ENCODE assay signal across 8 cellular contexts in the genomic region with DNA sequence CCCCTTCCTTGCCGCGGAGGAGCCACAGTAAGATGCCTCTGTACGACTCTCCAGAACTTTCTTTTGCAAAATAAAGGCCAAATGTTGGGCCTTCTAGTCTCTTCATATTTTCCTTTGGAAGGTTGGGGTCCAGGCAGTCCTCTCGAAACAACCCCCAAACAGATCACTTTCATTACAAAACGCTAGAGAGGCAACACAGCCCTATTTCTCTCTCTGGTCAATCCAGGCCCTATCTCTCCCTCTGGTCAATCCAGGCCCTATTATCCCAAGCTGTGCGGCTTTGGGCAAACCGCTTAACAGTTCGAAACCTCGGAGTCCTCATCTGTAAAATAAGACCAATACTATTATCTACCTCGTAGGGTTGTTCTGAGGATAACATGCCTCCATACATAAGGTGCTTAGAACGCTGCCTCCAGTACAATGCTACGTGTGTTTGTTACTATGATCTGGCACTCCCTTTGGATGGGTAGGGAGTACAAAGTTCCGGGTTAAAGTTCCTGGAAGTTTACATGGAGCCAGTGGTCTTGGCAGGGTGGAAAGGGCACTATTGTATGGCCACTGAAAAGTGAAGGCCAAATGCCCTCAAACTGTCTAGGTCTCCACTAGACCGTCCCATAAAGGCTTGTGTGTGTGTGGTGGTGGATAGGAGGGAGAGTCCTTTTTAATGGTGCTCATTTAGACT.
DNase-seq lines count a peak whose midpoint lies in the region; ATAC-seq and TF ChIP-seq lines count a peak whose summit lies in the region.

No MANE protein-coding gene starts in this region.

- H3K36me3 Mint-ChIP-seq in Caco-2 (ENCODE audit: insufficient read depth, unreplicated experiment): peaks cover 4% of the 10 kb centered on the region

- H3K27ac Mint-ChIP-seq in Caco-2 (ENCODE audit: unreplicated experiment): no peak overlapping the region

- no peaks in the 10 kb centered on the region for H3K9me3 Mint-ChIP-seq in Caco-2 (ENCODE audit: unreplicated experiment)

- H3K4me2 ChIP-seq in OCI-LY3 (ENCODE audit: low read length): peak overlapping the region; percentile 93

- H3K27me3 ChIP-seq in Caco-2 (replicated peaks; ENCODE audit: control insufficient read depth, insufficient read depth, low read length): no peaks in the 10 kb centered on the region
- no peaks in the 10 kb centered on the region for H3K27me3 ChIP-seq in OCI-LY3 (ENCODE audit: low read depth, low read length)

- POLR2A ChIA-PET in Caco-2 (lab: Charles Lee): no interaction called here

- H3K9me3 ChIP-seq in Caco-2 (no peaks in the 10 kb centered on the region), OCI-LY3 (ENCODE audit: insufficient read depth, low read length) (no peaks in the 10 kb centered on the region)

- peak overlapping the region; percentile 100 for H3K9ac ChIP-seq in OCI-LY3 (ENCODE audit: low read length)

- H4K20me1 ChIP-seq in OCI-LY3 (ENCODE audit: insufficient read depth, low read length): no peaks in the 10 kb centered on the region

- peaks cover 15% of the 10 kb centered on the region for H3K4me1 ChIP-seq in Caco-2
- peaks cover 66% of the 10 kb centered on the region for H3K4me1 ChIP-seq in OCI-LY3 (ENCODE audit: low read length)

- CTCF ChIA-PET in Caco-2 (lab: Charles Lee): interaction anchor here (0.5 kb wide), 1 partner anchor 162 kb away, joined by 4 read pairs; no protein-coding TSS in a partner anchor

- H3K79me2 ChIP-seq in OCI-LY3 (ENCODE audit: low read length): peaks cover 46% of the 10 kb centered on the region

- peak overlapping the region; percentile 87 for H3K4me3 Mint-ChIP-seq in Caco-2 (ENCODE audit: unreplicated experiment)

- H3K27ac ChIP-seq in OCI-LY3 (ENCODE audit: low read length): peak overlapping the region; percentile 90

- no peaks in the 10 kb centered on the region for H3K4me1 Mint-ChIP-seq in Caco-2 (ENCODE audit: low read depth, unreplicated experiment)

- H3K4me3 ChIP-seq in Caco-2 (ENCODE audit: low read depth, low read length): peak overlapping the region; percentile 45
- peak overlapping the region; percentile 91 for H3K4me3 ChIP-seq in OCI-LY3 (ENCODE audit: low read length)
- H3K4me3 ChIP-seq in epithelial cell of proximal tubule (ENCODE audit: low read depth, low read length): peak overlapping the region; percentile 48
- no peak overlapping the region for H3K4me3 ChIP-seq in foreskin fibroblast (ENCODE audit: low read depth in 1 of 2, low read length in 2 of 2)

- no peak for ATAC-seq in HG02870 (IDR thresholded peaks at IDR 0.05; ENCODE audit: unreplicated experiment)

- intact Hi-C loops in Caco-2 (cut with micrococcal nuclease; ENCODE audit: unreplicated experiment): loop anchor here (1.0 to 5.0 kb wide), 2 partner anchors 161 to 299 kb away; no protein-coding TSS in a partner anchor
- intact Hi-C loops in posterior vena cava (cut with DNase I): no loop called here

- TF ChIP-seq CTCF in Caco-2 (IDR thresholded peaks at IDR 0.05; ENCODE audit: insufficient read depth in 1 of 2, low read depth in 1 of 2, low read length in 1 of 2, severe bottlenecking in 1 of 2, unreplicated experiment in 1 of 2): no peak
- no peak for TF ChIP-seq CTCF in OCI-LY3 (IDR thresholded peaks at IDR 0.05; ENCODE audit: low read depth, low read length)
- TF ChIP-seq CTCF in epithelial cell of proximal tubule (conservative IDR thresholded peaks at IDR 0.05; ENCODE audit: low read depth, low read length): no peak
- TF ChIP-seq CTCF in foreskin fibroblast (IDR thresholded peaks at IDR 0.05; ENCODE audit: low read depth, low read length): no peak

- H3K27me3 Mint-ChIP-seq in Caco-2 (ENCODE audit: insufficient read depth, unreplicated experiment): no peaks in the 10 kb centered on the region

- BruUV-seq in Caco-2 (replicated peaks; lab: Mats Ljungman, UMichigan): no TSS peak

- H2AFZ ChIP-seq in OCI-LY3 (ENCODE audit: low read depth, low read length): no peak overlapping the region

- H3K36me3 ChIP-seq in Caco-2 (ENCODE audit: control insufficient read depth, insufficient read depth, low read length) (no peaks in the 10 kb centered on the region), OCI-LY3 (replicated peaks; ENCODE audit: low read depth, low read length) (no peaks in the 10 kb centered on the region)

- DNase-seq in Caco-2: no peak
- DNase-seq in epithelial cell of proximal tubule (ENCODE audit: low read depth): no peak
- peak; percentile 36 for DNase-seq in posterior vena cava (ENCODE audit: low spot score)
- no peak for DNase-seq in ureter (ENCODE audit: low spot score)
- no peak for DNase-seq in middle frontal gyrus (ENCODE audit: extremely low spot score, low spot score)
- no peak for DNase-seq in foreskin fibroblast

Comparison
In these comparisons a context has a peak if more than half of its experiments do, and no peak if none do; other contexts are left out.
1. H3K4me3 ChIP-seq: peak in Caco-2 (single experiment), OCI-LY3 (single experiment) and epithelial cell of proximal tubule (single experiment); none in foreskin fibroblast (0 of 2).